ENCODE assay signal across 6 cellular contexts in genomic region chr16:4036952-4037351, GRCh38.
DNase-seq lines count a peak whose midpoint lies in the region; ATAC-seq, FAIRE-seq and TF ChIP-seq lines count a peak whose summit lies in the region.
"Not testable (repeated sequence)": the region's sequence is repeated elsewhere in the genome, so short reads cannot be mapped to it uniquely, and the experiment has no call there.

No MANE protein-coding gene starts in this region.

- not testable (repeated sequence) for H3K79me2 ChIP-seq in K562 (ENCODE audit: control insufficient read depth, insufficient read depth, low read length)

- ATAC-seq in WTC11, K562, sciatic nerve, upper lobe of right lung: not testable (repeated sequence)

- intact Hi-C loops in K562 (cut with micrococcal nuclease); posterior vena cava (cut with DNase I); sciatic nerve (cut with DNase I); upper lobe of right lung (cut with DNase I): not testable (repeated sequence)

- FAIRE-seq in K562 (lab: Jason Lieb, UNC) = not testable (repeated sequence)

- H3K9me3 Mint-ChIP-seq in WTC11 = not testable (repeated sequence)

- H3K27ac ChIP-seq in HEK293 (ENCODE audit: extremely low read depth, low read depth, low read length); K562 (ENCODE audit: extremely low read depth, low read depth, low read length); upper lobe of right lung: not testable (repeated sequence)

- not testable (repeated sequence) for TF ChIP-seq RAD21 in K562 (CRISPR knock-in tag; conservative IDR thresholded peaks at IDR 0.05 in 1 of 2, IDR thresholded peaks at IDR 0.05 in 1 of 2)

- POLR2A ChIA-PET in HEK293 (lab: Yijun Ruan, JAX) = interaction anchor here (0.6 kb wide), 1 partner anchor 36 kb away, joined by 4 read pairs; no protein-coding TSS in a partner anchor
- POLR2A ChIA-PET in WTC11 (lab: Charles Lee); K562 (lab: Yijun Ruan, JAX): not testable (repeated sequence)

- not testable (repeated sequence) for DNase-seq in WTC11 (ENCODE audit: low spot score); K562 (ENCODE audit: extremely low read depth in 1 of 4, low spot score in 3 of 4)
- DNase-seq in posterior vena cava (ENCODE audit: low spot score) (peak; percentile 1), sciatic nerve (ENCODE audit: low spot score) (peak; percentile 2), upper lobe of right lung (peak; percentile 10)

- not testable (repeated sequence) for H3K27ac Mint-ChIP-seq in WTC11

- in situ Hi-C loops in K562 (cut with MboI) = not testable (repeated sequence)

- H2AFZ ChIP-seq in K562 (ENCODE audit: low read depth, low read length) = not testable (repeated sequence)

- TF ChIP-seq POLR2A in K562 (conservative IDR thresholded peaks at IDR 0.05) = not testable (repeated sequence)

- peaks cover 17 to 60% of the 10 kb centered on the region in 2 experiments for H3K27me3 ChIP-seq in K562 (ENCODE audit: control insufficient read depth in 2 of 2, insufficient read depth in 2 of 2, low read length in 2 of 2)
- H3K27me3 ChIP-seq in upper lobe of right lung = not testable (repeated sequence)

- not testable (repeated sequence) for BruUV-seq in K562 (replicated peaks; lab: Mats Ljungman, UMichigan)

- not testable (repeated sequence) for H3K4me3 ChIP-seq in HEK293 (ENCODE audit: low read depth, low read length); K562; upper lobe of right lung

- not testable (repeated sequence) for H3K36me3 ChIP-seq in HEK293 (ENCODE audit: control insufficient read depth in 2 of 2, insufficient read depth in 1 of 2, low read length in 2 of 2); K562 (ENCODE audit: control insufficient read depth, insufficient read depth, low read length); upper lobe of right lung

- not testable (repeated sequence) for H3K9ac ChIP-seq in K562 (ENCODE audit: insufficient read depth in 1 of 2, low read depth in 2 of 2, low read length in 2 of 2)

- H3K4me1 Mint-ChIP-seq in WTC11 = not testable (repeated sequence)

- H3K27me3 Mint-ChIP-seq in WTC11 (ENCODE audit: low read depth) = not testable (repeated sequence)

- H3K36me3 Mint-ChIP-seq in WTC11 = not testable (repeated sequence)

- not testable (repeated sequence) for H3K4me2 ChIP-seq in K562 (ENCODE audit: insufficient read depth, low read length)

- CTCF ChIA-PET in HEK293 (lab: Yijun Ruan, JAX) = interaction anchor here (0.6 kb wide), 1 partner anchor 387 kb away, joined by 3 read pairs; no protein-coding TSS in a partner anchor
- CTCF ChIA-PET in WTC11 (lab: Charles Lee); K562 (lab: Yijun Ruan, JAX; ENCODE audit: low intra/inter-chr PET ratio): not testable (repeated sequence)

- H3K4me1 ChIP-seq in HEK293 (ENCODE audit: control insufficient read depth, insufficient read depth, low read length); K562 (replicated peaks in 1 of 2; ENCODE audit: control insufficient read depth in 2 of 2, insufficient read depth in 2 of 2, low read length in 2 of 2); upper lobe of right lung: not testable (repeated sequence)

- H4K20me1 ChIP-seq in K562 (replicated peaks; ENCODE audit: control insufficient read depth, insufficient read depth, low read length) = not testable (repeated sequence)

- TF ChIP-seq EP300 in K562 (IDR thresholded peaks at IDR 0.05; ENCODE audit: low read length) = not testable (repeated sequence)

- not testable (repeated sequence) for TF ChIP-seq CTCF in HEK293 (tag by site-specific recombination; IDR thresholded peaks at IDR 0.05); WTC11 (IDR thresholded peaks at IDR 0.05); K562 (IDR thresholded peaks at IDR 0.05 in 2 of 3, conservative IDR thresholded peaks at IDR 0.05 in 1 of 3; ENCODE audit: insufficient read depth in 2 of 3, low read depth in 1 of 3, low read length in 3 of 3); upper lobe of right lung (IDR thresholded peaks at IDR 0.05)

- not testable (repeated sequence) for H3K9me3 ChIP-seq in HEK293 (ENCODE audit: control insufficient read depth, insufficient read depth, low read depth, low read length); K562 (replicated peaks; ENCODE audit: control insufficient read depth, insufficient read depth, low read depth, low read length); upper lobe of right lung

- not testable (repeated sequence) for H3K4me3 Mint-ChIP-seq in WTC11

- 2% methylated on average over 3 of the region's 3 CpGs for WGBS in K562 (ENCODE audit: insufficient coverage, low coverage, missing lambda C conversion rate)

- H3K9me1 ChIP-seq in K562 (ENCODE audit: control insufficient read depth, insufficient read depth, low read length) = not testable (repeated sequence)

TF ChIP-seq in HEK293, 187 proteins besides CTCF, POLR2A, EP300 and RAD21:
- peak; percentile 82 for TF ChIP-seq ZNF121 (tag by site-specific recombination; IDR thresholded peaks at IDR 0.05)

TF ChIP-seq in WTC11, 78 proteins besides CTCF, POLR2A, EP300 and RAD21:
- peak; percentile 67; the same call in 1 of the 2 replicates for TF ChIP-seq ZNF121 (CRISPR knock-in tag; IDR thresholded peaks at IDR 0.05)

TF ChIP-seq in K562, 482 proteins besides CTCF, POLR2A, EP300 and RAD21:
- TF ChIP-seq ZNF121 (CRISPR knock-in tag; conservative IDR thresholded peaks at IDR 0.05) = peak; percentile 32; the same call in 1 of the 2 replicates
